13 cellular contexts compared by ENCODE assay signal in genomic region chr17:50884354-50885311, GRCh38. TPM values are rescaled to one million over a fixed set of nuclear protein-coding genes. Genes with fewer than 3 reads are reported as not detected.
DNase-seq lines count a peak whose midpoint lies in the region; ATAC-seq and TF ChIP-seq lines count a peak whose summit lies in the region.
"Had no signal": no experiment of that assay in that cellular context is flagged by ENCODE, and none has a peak within 500 bp of the region (broad histone marks: within the 10 kb centered on the region; RNA-seq: fewer than 3 reads in every experiment).

No MANE protein-coding gene starts in this region.

- no peaks in the 10 kb centered on the region for H3K36me3 Mint-ChIP-seq in activated CD4-positive, alpha-beta memory T cell treated with anti-CD3 and anti-CD28 coated beads for 36 hours
- peaks cover 3% of the 10 kb centered on the region for H3K36me3 Mint-ChIP-seq in activated CD4-positive, alpha-beta memory T cell treated with anti-CD3 and anti-CD28 coated beads, Interleukin-2, amount 10 ng/mL, durations not matched to agents 7 days and 5 days (ENCODE audit: low read depth)
- no peaks in the 10 kb centered on the region for H3K36me3 Mint-ChIP-seq in memory B cell

- CTCF ChIA-PET in activated CD4-positive, alpha-beta memory T cell treated with anti-CD3 and anti-CD28 coated beads for 36 hours (lab: Charles Lee): interaction anchor here (1.2 to 1.9 kb wide), 3 partner anchors 11 to 65 kb away, joined by 3 to 5 read pairs (median 4); no protein-coding TSS in a partner anchor
- CTCF ChIA-PET in activated CD4-positive, alpha-beta memory T cell treated with anti-CD3 and anti-CD28 coated beads, Interleukin-2, amount 10 ng/mL, durations not matched to agents 7 days and 5 days (lab: Charles Lee): interaction anchor here (0.7 to 2.2 kb wide), 5 partner anchors 18 to 73 kb away, joined by 3 to 8 read pairs (median 4); partner anchors contain the start of gene TOB1

- H3K9me3 Mint-ChIP-seq in activated CD4-positive, alpha-beta memory T cell treated with anti-CD3 and anti-CD28 coated beads for 36 hours: peaks cover 2% of the 10 kb centered on the region
- peaks cover 3% of the 10 kb centered on the region for H3K9me3 Mint-ChIP-seq in activated CD4-positive, alpha-beta memory T cell treated with anti-CD3 and anti-CD28 coated beads, Interleukin-2, amount 10 ng/mL, durations not matched to agents 7 days and 5 days
- no peaks in the 10 kb centered on the region for H3K9me3 Mint-ChIP-seq in memory B cell

- peak; percentile 73 for TF ChIP-seq POLR2A in transverse colon (IDR thresholded peaks at IDR 0.05)

- no peak for TF ChIP-seq EP300 in transverse colon (IDR thresholded peaks at IDR 0.05; ENCODE audit: low read depth)

- in situ Hi-C loops in transverse colon (cut with MboI; ENCODE audit: low pct_ligation_motif_present in 1 of 4, low pct_unique_long_range_greater_than_20kb in 1 of 4, low sequenced_read_pairs in 3 of 4): no loop called here

- POLR2A ChIA-PET in activated CD4-positive, alpha-beta memory T cell treated with anti-CD3 and anti-CD28 coated beads for 36 hours (lab: Charles Lee): interaction anchor here (1.1 kb wide), 1 partner anchor 18 kb away, joined by 3 read pairs; the partner anchor contains the start of gene TOB1
- POLR2A ChIA-PET in activated CD4-positive, alpha-beta memory T cell treated with anti-CD3 and anti-CD28 coated beads, Interleukin-2, amount 10 ng/mL, durations not matched to agents 7 days and 5 days (lab: Charles Lee): interaction anchor here (1.0 to 6.6 kb wide), 5 partner anchors 12 to 60 kb away, joined by 3 to 45 read pairs (median 5); partner anchors contain the start of gene TOB1

- peak overlapping the region; percentile 16 for H3K27ac Mint-ChIP-seq in activated CD4-positive, alpha-beta memory T cell treated with anti-CD3 and anti-CD28 coated beads for 36 hours
- no peak overlapping the region for H3K27ac Mint-ChIP-seq in activated CD4-positive, alpha-beta memory T cell treated with anti-CD3 and anti-CD28 coated beads, Interleukin-2, amount 10 ng/mL, durations not matched to agents 7 days and 5 days
- peak overlapping the region; percentile 36 for H3K27ac Mint-ChIP-seq in memory B cell

- H3K4me3 Mint-ChIP-seq in activated CD4-positive, alpha-beta memory T cell treated with anti-CD3 and anti-CD28 coated beads for 36 hours: no peak overlapping the region
- H3K4me3 Mint-ChIP-seq in activated CD4-positive, alpha-beta memory T cell treated with anti-CD3 and anti-CD28 coated beads, Interleukin-2, amount 10 ng/mL, durations not matched to agents 7 days and 5 days: no peak overlapping the region
- no peak overlapping the region for H3K4me3 Mint-ChIP-seq in memory B cell

- DNase-seq in activated CD4-positive, alpha-beta memory T cell treated with anti-CD3 and anti-CD28 coated beads for 36 hours: no peak
- no peak for DNase-seq in activated CD4-positive, alpha-beta memory T cell treated with anti-CD3 and anti-CD28 coated beads, Interleukin-2, amount 10 ng/mL, durations not matched to agents 7 days and 5 days
- DNase-seq in colonic mucosa (peak; percentile 76), memory B cell (ENCODE audit: low spot score in 2 of 2) (no peak), transverse colon (peak; percentile 66), hepatic stellate cell (ENCODE audit: low spot score) (no peak), kidney glomerular epithelial cell (lab: John Stamatoyannopoulos, UW) (no peak), SKM-1 (lab: John Stamatoyannopoulos, UW; ENCODE audit: unreplicated experiment) (no peak)
- DNase-seq: activated T-cell treated with anti-CD3 and anti-CD28 coated beads for 4 hours, NCI-H2171 treated with DMSO at 0.1 percent for 48 hours, SW 1271 had no signal

- no peaks in the 10 kb centered on the region for H3K36me3 ChIP-seq in colonic mucosa
- no peaks in the 10 kb centered on the region for H3K36me3 ChIP-seq in transverse colon
- H3K36me3 ChIP-seq: prostate gland had no signal

- H3K27me3 Mint-ChIP-seq in activated CD4-positive, alpha-beta memory T cell treated with anti-CD3 and anti-CD28 coated beads for 36 hours: no peaks in the 10 kb centered on the region
- peaks cover 6% of the 10 kb centered on the region for H3K27me3 Mint-ChIP-seq in activated CD4-positive, alpha-beta memory T cell treated with anti-CD3 and anti-CD28 coated beads, Interleukin-2, amount 10 ng/mL, durations not matched to agents 7 days and 5 days
- no peaks in the 10 kb centered on the region for H3K27me3 Mint-ChIP-seq in memory B cell

- no peak for ATAC-seq in memory B cell (ENCODE audit: low read depth)

- H3K4me1 Mint-ChIP-seq in activated CD4-positive, alpha-beta memory T cell treated with anti-CD3 and anti-CD28 coated beads for 36 hours (ENCODE audit: low read depth): peaks cover 25% of the 10 kb centered on the region
- peaks cover 43% of the 10 kb centered on the region for H3K4me1 Mint-ChIP-seq in activated CD4-positive, alpha-beta memory T cell treated with anti-CD3 and anti-CD28 coated beads, Interleukin-2, amount 10 ng/mL, durations not matched to agents 7 days and 5 days
- H3K4me1 Mint-ChIP-seq in memory B cell: peaks cover 12% of the 10 kb centered on the region

- H3K27ac ChIP-seq in colonic mucosa (peak overlapping the region; percentile 66), transverse colon (peak overlapping the region; percentile 65 to 78 (median 69))
- H3K27ac ChIP-seq: prostate gland had no signal

- no peak for TF ChIP-seq CTCF in colonic mucosa (IDR thresholded peaks at IDR 0.05)
- no peak for TF ChIP-seq CTCF in transverse colon (IDR thresholded peaks at IDR 0.05)

- H3K27me3 ChIP-seq in colonic mucosa (no peaks in the 10 kb centered on the region), transverse colon (no peaks in the 10 kb centered on the region)

- intact Hi-C loops in activated CD4-positive, alpha-beta memory T cell treated with anti-CD3 and anti-CD28 coated beads for 36 hours (cut with micrococcal nuclease): no loop called here
- intact Hi-C loops in colonic mucosa (cut with DNase I): no loop called here
- intact Hi-C loops in transverse colon (cut with DNase I; ENCODE audit: low total_unique reads): no loop called here

- WGBS in transverse colon (ENCODE audit: low coverage in 1 of 2), 2 donors: 40 to 67% methylated on average over 1 to 8 of the region's 8 CpGs

- H3K4me1 ChIP-seq in colonic mucosa (peaks cover 6% of the 10 kb centered on the region), transverse colon (peaks cover 0 to 32% (median 16%) of the 10 kb centered on the region in 4 donors)
- H3K4me1 ChIP-seq: prostate gland had no signal

- no peaks in the 10 kb centered on the region for H3K9me3 ChIP-seq in colonic mucosa
- no peaks in the 10 kb centered on the region for H3K9me3 ChIP-seq in transverse colon
- H3K9me3 ChIP-seq: prostate gland had no signal

- H3K4me3 ChIP-seq in colonic mucosa (no peak overlapping the region), transverse colon (no peak overlapping the region)
- H3K4me3 ChIP-seq: prostate gland had no signal

- H3K9ac ChIP-seq in colonic mucosa (ENCODE audit: low read depth in 2 of 2, low read length in 2 of 2): peak overlapping the region; percentile 26 to 83

RNA-seq across cellular contexts. Expression of gene TOB1, which starts 18.5 kb away (rescaled TPM):
- 10 to 100 TPM; 42.3 to 44.1 TPM for total RNA-seq in activated CD4-positive, alpha-beta memory T cell treated with anti-CD3 and anti-CD28 coated beads for 36 hours
- total RNA-seq in activated CD4-positive, alpha-beta memory T cell treated with anti-CD3 and anti-CD28 coated beads, Interleukin-2, amount 10 ng/mL, durations not matched to agents 7 days and 5 days: 100 to 1,000 TPM; 121 to 124 TPM
- total RNA-seq in colonic mucosa (100 to 1,000 TPM; 116 to 169 TPM), transverse colon (10 to 100 TPM; 69.1 to 88.3 (median 75.5) TPM)

RNA-seq across cellular contexts. Expression of gene WFIKKN2, which starts 49.2 kb away (rescaled TPM):
- not detected for total RNA-seq in activated CD4-positive, alpha-beta memory T cell treated with anti-CD3 and anti-CD28 coated beads for 36 hours
- not detected for total RNA-seq in activated CD4-positive, alpha-beta memory T cell treated with anti-CD3 and anti-CD28 coated beads, Interleukin-2, amount 10 ng/mL, durations not matched to agents 7 days and 5 days
- total RNA-seq in colonic mucosa (under 1 TPM; 0.10 to 0.13 TPM), transverse colon (not detected)
- total RNA-seq: HT1080 had no signal

Comparison
In these comparisons a context has a peak if more than half of its experiments do, and no peak if none do; other contexts are left out.
1. DNase-seq: peak in colonic mucosa (single experiment) and transverse colon (single experiment); none in activated CD4-positive, alpha-beta memory T cell treated with anti-CD3 and anti-CD28 coated beads for 36 hours (single experiment), activated CD4-positive, alpha-beta memory T cell treated with anti-CD3 and anti-CD28 coated beads, Interleukin-2, amount 10 ng/mL, durations not matched to agents 7 days and 5 days (single experiment), memory B cell (0 of 2), hepatic stellate cell (single experiment), kidney glomerular epithelial cell (single experiment) and SKM-1 (single experiment).